In genomic region chr11:125167954-125168821, GRCh38 we compare ENCODE assay signal across 11 cellular contexts. TPM values are rescaled to one million over a fixed set of nuclear protein-coding genes. Genes with fewer than 3 reads are reported as not detected.
A peak's percentile ranks its signal among the peaks of the same experiment; 100 is the strongest.
DNase-seq lines count a peak whose midpoint lies in the region; ATAC-seq and TF ChIP-seq lines count a peak whose summit lies in the region.
"Had no signal": no experiment of that assay in that cellular context is flagged by ENCODE, and none has a peak within 500 bp of the region (broad histone marks: within the 10 kb centered on the region; RNA-seq: fewer than 3 reads in every experiment).

No MANE protein-coding gene starts in this region.

- in situ Hi-C loops in astrocyte of the spinal cord (cut with HindIII; ENCODE audit: low sequenced_read_pairs) (no loop called here), transverse colon (cut with MboI; ENCODE audit: low pct_ligation_motif_present in 1 of 4, low pct_unique_long_range_greater_than_20kb in 1 of 4, low sequenced_read_pairs in 3 of 4) (loop anchor here in 3 of 4 donors (10.0 to 25.0 kb wide), 2 partner anchors 169 to 177 kb away; no protein-coding TSS in a partner anchor)

- POLR2A ChIA-PET in activated CD8-positive, alpha-beta T cell treated with anti-CD3 and anti-CD28 coated beads, Interleukin-2, amount 10 ng/mL, durations not matched to agents 7 days and 5 days (lab: Charles Lee): no interaction called here
- POLR2A ChIA-PET in activated CD8-positive, alpha-beta T cell treated with anti-CD3 and anti-CD28 coated beads for 36 hours (lab: Charles Lee): no interaction called here

- peak; percentile 24 for DNase-seq in activated CD8-positive, alpha-beta T cell treated with anti-CD3 and anti-CD28 coated beads, Interleukin-2, amount 10 ng/mL, durations not matched to agents 7 days and 5 days
- no peak for DNase-seq in activated CD8-positive, alpha-beta T cell treated with anti-CD3 and anti-CD28 coated beads for 36 hours
- DNase-seq in astrocyte of the spinal cord (ENCODE audit: low read depth, low spot score) (peak; percentile 90), left lung (no peak), transverse colon (no peak), NCI-H446 treated with DMSO at 0.1 percent for 48 hours (lab: John Stamatoyannopoulos, UW) (no peak)
- no peak for DNase-seq in activated T-cell treated with anti-CD3 and anti-CD28 coated beads, Interleukin-2, amount 50 U/mL, for 24 hours
- DNase-seq: NCI-H1436 had no signal

- no peaks in the 10 kb centered on the region for H3K36me3 ChIP-seq in left lung
- no peaks in the 10 kb centered on the region for H3K36me3 ChIP-seq in transverse colon

- H3K27ac ChIP-seq in left lung (peak overlapping the region; percentile 18 to 70), transverse colon (peak overlapping the region; percentile 72 to 91 (median 84))

- H3K9me3 ChIP-seq in left lung (no peaks in the 10 kb centered on the region), transverse colon (no peaks in the 10 kb centered on the region)

- peaks cover 33 to 88% of the 10 kb centered on the region in 2 donors for H3K27me3 ChIP-seq in left lung
- H3K27me3 ChIP-seq in transverse colon: peaks cover 59% of the 10 kb centered on the region

- no peak for ATAC-seq in activated CD8-positive, alpha-beta T cell treated with anti-CD3 and anti-CD28 coated beads, Interleukin-2, amount 10 ng/mL, durations not matched to agents 7 days and 5 days
- ATAC-seq in activated CD8-positive, alpha-beta T cell treated with anti-CD3 and anti-CD28 coated beads for 36 hours: no peak
- ATAC-seq in left lung (no peak), HG02884 (IDR thresholded peaks at IDR 0.05; ENCODE audit: unreplicated experiment) (no peak)

- intact Hi-C loops in activated CD8-positive, alpha-beta T cell treated with anti-CD3 and anti-CD28 coated beads for 36 hours (cut with micrococcal nuclease): loop anchor here (10.0 kb wide), 1 partner anchor 177 kb away; no protein-coding TSS in a partner anchor
- intact Hi-C loops in left lung (cut with DNase I) (loop anchor here in 1 of 2 donors (5.0 kb wide), 1 partner anchor 174 kb away; no protein-coding TSS in a partner anchor), transverse colon (cut with DNase I; ENCODE audit: low total_unique reads) (no loop called here)

- TF ChIP-seq EP300 in transverse colon (IDR thresholded peaks at IDR 0.05; ENCODE audit: low read depth): no peak

- no peak overlapping the region for H3K27ac Mint-ChIP-seq in activated CD8-positive, alpha-beta T cell treated with anti-CD3 and anti-CD28 coated beads, Interleukin-2, amount 10 ng/mL, durations not matched to agents 7 days and 5 days
- no peak overlapping the region for H3K27ac Mint-ChIP-seq in activated CD8-positive, alpha-beta T cell treated with anti-CD3 and anti-CD28 coated beads for 36 hours
- H3K27ac Mint-ChIP-seq in activated T-cell treated with anti-CD3 and anti-CD28 coated beads, Interleukin-2, amount 50 U/mL, for 24 hours: no peak overlapping the region
- H3K27ac Mint-ChIP-seq: activated naive CD4-positive, alpha-beta T cell treated with anti-CD3 and anti-CD28 coated beads, Interleukin-2, amount 50 U/mL, for 24 hours had no signal

- no peak for TF ChIP-seq POLR2A in transverse colon (IDR thresholded peaks at IDR 0.05)

- H3K36me3 Mint-ChIP-seq in activated CD8-positive, alpha-beta T cell treated with anti-CD3 and anti-CD28 coated beads, Interleukin-2, amount 10 ng/mL, durations not matched to agents 7 days and 5 days (ENCODE audit: low read depth): peaks cover 1% of the 10 kb centered on the region
- H3K36me3 Mint-ChIP-seq in activated CD8-positive, alpha-beta T cell treated with anti-CD3 and anti-CD28 coated beads for 36 hours (ENCODE audit: low read depth): peaks cover 1% of the 10 kb centered on the region
- no peaks in the 10 kb centered on the region for H3K36me3 Mint-ChIP-seq in activated T-cell treated with anti-CD3 and anti-CD28 coated beads, Interleukin-2, amount 50 U/mL, for 24 hours (ENCODE audit: low read depth)

- H3K27me3 Mint-ChIP-seq in activated CD8-positive, alpha-beta T cell treated with anti-CD3 and anti-CD28 coated beads, Interleukin-2, amount 10 ng/mL, durations not matched to agents 7 days and 5 days (ENCODE audit: low read depth): peaks cover 72% of the 10 kb centered on the region
- H3K27me3 Mint-ChIP-seq in activated CD8-positive, alpha-beta T cell treated with anti-CD3 and anti-CD28 coated beads for 36 hours: peaks cover 66% of the 10 kb centered on the region
- H3K27me3 Mint-ChIP-seq in activated T-cell treated with anti-CD3 and anti-CD28 coated beads, Interleukin-2, amount 50 U/mL, for 24 hours: peaks cover 90% of the 10 kb centered on the region

- no peak for TF ChIP-seq CTCF in activated CD8-positive, alpha-beta T cell treated with anti-CD3 and anti-CD28 coated beads for 36 hours (IDR thresholded peaks at IDR 0.05)
- TF ChIP-seq CTCF in astrocyte of the spinal cord (IDR thresholded peaks at IDR 0.05; ENCODE audit: low read depth, low read length) (no peak), left lung (IDR thresholded peaks at IDR 0.05) (no peak), transverse colon (IDR thresholded peaks at IDR 0.05) (no peak)

- H3K4me1 ChIP-seq in left lung: peaks cover 0 to 18% of the 10 kb centered on the region in 2 donors
- H3K4me1 ChIP-seq in transverse colon: peaks cover 4 to 58% (median 16%) of the 10 kb centered on the region in 4 donors

- H3K4me3 ChIP-seq in astrocyte of the spinal cord (ENCODE audit: low read depth, low read length) (no peak overlapping the region), left lung (peak overlapping the region in 1 of 2 donors; percentile 49), transverse colon (no peak overlapping the region)

- no peak overlapping the region for H3K4me3 Mint-ChIP-seq in activated CD8-positive, alpha-beta T cell treated with anti-CD3 and anti-CD28 coated beads, Interleukin-2, amount 10 ng/mL, durations not matched to agents 7 days and 5 days
- H3K4me3 Mint-ChIP-seq in activated CD8-positive, alpha-beta T cell treated with anti-CD3 and anti-CD28 coated beads for 36 hours: no peak overlapping the region
- no peak overlapping the region for H3K4me3 Mint-ChIP-seq in activated T-cell treated with anti-CD3 and anti-CD28 coated beads, Interleukin-2, amount 50 U/mL, for 24 hours
- H3K4me3 Mint-ChIP-seq: activated naive CD4-positive, alpha-beta T cell treated with anti-CD3 and anti-CD28 coated beads, Interleukin-2, amount 50 U/mL, for 24 hours had no signal

- 52 to 60% methylated on average over 7 to 8 of the region's 8 CpGs for WGBS in transverse colon (ENCODE audit: low coverage in 1 of 2), 2 donors

- CTCF ChIA-PET in activated CD8-positive, alpha-beta T cell treated with anti-CD3 and anti-CD28 coated beads, Interleukin-2, amount 10 ng/mL, durations not matched to agents 7 days and 5 days (lab: Charles Lee): no interaction called here
- CTCF ChIA-PET in activated CD8-positive, alpha-beta T cell treated with anti-CD3 and anti-CD28 coated beads for 36 hours (lab: Charles Lee): interaction anchor here (0.8 to 1.6 kb wide), 3 partner anchors 27 to 177 kb away, joined by 3 to 4 read pairs (median 3); no protein-coding TSS in a partner anchor

- no peaks in the 10 kb centered on the region for H3K9me3 Mint-ChIP-seq in activated CD8-positive, alpha-beta T cell treated with anti-CD3 and anti-CD28 coated beads, Interleukin-2, amount 10 ng/mL, durations not matched to agents 7 days and 5 days (ENCODE audit: insufficient read depth)
- no peaks in the 10 kb centered on the region for H3K9me3 Mint-ChIP-seq in activated CD8-positive, alpha-beta T cell treated with anti-CD3 and anti-CD28 coated beads for 36 hours
- H3K9me3 Mint-ChIP-seq in activated T-cell treated with anti-CD3 and anti-CD28 coated beads, Interleukin-2, amount 50 U/mL, for 24 hours: no peaks in the 10 kb centered on the region
- H3K9me3 Mint-ChIP-seq: activated naive CD4-positive, alpha-beta T cell treated with anti-CD3 and anti-CD28 coated beads, Interleukin-2, amount 50 U/mL, for 24 hours had no signal

- peaks cover 24% of the 10 kb centered on the region for H3K4me1 Mint-ChIP-seq in activated CD8-positive, alpha-beta T cell treated with anti-CD3 and anti-CD28 coated beads, Interleukin-2, amount 10 ng/mL, durations not matched to agents 7 days and 5 days (ENCODE audit: low read depth)
- peaks cover 21% of the 10 kb centered on the region for H3K4me1 Mint-ChIP-seq in activated CD8-positive, alpha-beta T cell treated with anti-CD3 and anti-CD28 coated beads for 36 hours (ENCODE audit: low read depth)
- peaks cover 20% of the 10 kb centered on the region for H3K4me1 Mint-ChIP-seq in activated T-cell treated with anti-CD3 and anti-CD28 coated beads, Interleukin-2, amount 50 U/mL, for 24 hours (ENCODE audit: low read depth)

RNA-seq across cellular contexts. Expression of gene PKNOX2, which starts 3.6 kb away (rescaled TPM):
- total RNA-seq in activated CD8-positive, alpha-beta T cell treated with anti-CD3 and anti-CD28 coated beads, Interleukin-2, amount 10 ng/mL, durations not matched to agents 7 days and 5 days: not detected
- not detected for total RNA-seq in activated CD8-positive, alpha-beta T cell treated with anti-CD3 and anti-CD28 coated beads for 36 hours
- total RNA-seq in left lung: 10 to 100 TPM in 1 of 2 donors, 1 to 10 TPM in 1; 6.7 to 13.1 TPM
- 1 to 10 TPM in 1 of 4 donors, under 1 TPM in 2, not detected in 1; 0.27 to 4.8 (median 0.75) TPM for total RNA-seq in transverse colon
- total RNA-seq: T-helper 2 cell treated with Interferon-gamma antibody and Interleukin-4, amounts not matched to agents 100 ng/mL and 5 ng/mL, for 36 hours had no signal

RNA-seq across cellular contexts. Expression of gene TMEM218, which starts 56.8 kb away (rescaled TPM):
- total RNA-seq in activated CD8-positive, alpha-beta T cell treated with anti-CD3 and anti-CD28 coated beads, Interleukin-2, amount 10 ng/mL, durations not matched to agents 7 days and 5 days: 10 to 100 TPM; 14.9 to 17.4 TPM
- total RNA-seq in activated CD8-positive, alpha-beta T cell treated with anti-CD3 and anti-CD28 coated beads for 36 hours: 10 to 100 TPM; 12.7 to 13.3 TPM
- total RNA-seq in left lung: 10 to 100 TPM; 19.9 to 28.1 TPM
- total RNA-seq in transverse colon: 10 to 100 TPM in 2 of 4 donors, 1 to 10 TPM in 2; 2.6 to 18.2 (median 10.6) TPM

Comparison
In these comparisons a context has a peak if more than half of its experiments do, and no peak if none do; other contexts are left out.
1. DNase-seq: peak in activated CD8-positive, alpha-beta T cell treated with anti-CD3 and anti-CD28 coated beads, Interleukin-2, amount 10 ng/mL, durations not matched to agents 7 days and 5 days (single experiment) and astrocyte of the spinal cord (single experiment); none in activated CD8-positive, alpha-beta T cell treated with anti-CD3 and anti-CD28 coated beads for 36 hours (single experiment), left lung (0 of 2), transverse colon (single experiment), activated T-cell treated with anti-CD3 and anti-CD28 coated beads, Interleukin-2, amount 50 U/mL, for 24 hours (single experiment) and NCI-H446 treated with DMSO at 0.1 percent for 48 hours (single experiment).